In the genomic region with DNA sequence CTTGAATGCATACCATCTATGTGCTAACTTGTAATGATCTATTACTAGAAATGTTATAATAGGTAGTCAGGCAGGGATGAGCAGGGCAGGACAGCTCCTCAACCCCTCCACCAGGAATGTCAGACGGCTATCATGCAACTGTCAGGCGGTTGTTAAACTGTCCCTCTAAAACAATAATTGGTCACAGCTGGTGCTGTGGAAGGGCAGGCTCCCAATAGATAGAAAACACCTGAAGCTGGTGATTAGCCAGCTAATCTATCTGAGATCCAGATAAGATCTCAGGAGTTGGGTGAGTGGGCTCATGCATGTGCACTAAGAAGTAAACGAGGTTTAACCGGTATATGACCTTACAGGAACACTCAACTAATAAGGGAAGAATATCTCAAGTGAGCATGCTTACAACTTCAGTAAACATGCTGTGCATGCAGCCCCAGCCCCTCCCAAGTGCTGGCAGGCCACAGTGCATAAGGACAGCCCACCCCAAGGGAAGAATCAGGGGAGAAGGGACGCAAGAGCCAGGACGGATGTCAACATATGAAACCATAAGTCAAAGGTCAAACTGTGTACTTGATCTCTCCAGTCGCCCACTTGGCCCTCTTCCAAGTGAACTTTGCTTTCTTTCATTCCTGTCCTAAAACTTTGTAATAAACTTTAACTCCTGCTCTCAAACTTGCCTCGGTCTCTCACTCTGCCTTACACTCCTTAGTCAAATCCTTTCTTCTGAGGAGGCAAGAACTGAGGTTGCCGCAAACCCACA, we compare ENCODE assay signal across 22 cellular contexts.
A peak's percentile ranks its signal among the peaks of the same experiment; 100 is the strongest.
DNase-seq lines count a peak whose midpoint lies in the region; ATAC-seq and TF ChIP-seq lines count a peak whose summit lies in the region.
"Had no signal": no experiment of that assay in that cellular context is flagged by ENCODE, and none has a peak within 500 bp of the region (broad histone marks: within the 10 kb centered on the region; RNA-seq: fewer than 3 reads in every experiment).

No MANE protein-coding gene starts in this region.

- H3K27me3 ChIP-seq in Peyer's patch (no peaks in the 10 kb centered on the region), neuronal stem cell (ENCODE audit: control insufficient read depth in 3 of 3, insufficient read depth in 3 of 3, low read depth in 1 of 3, low read length in 3 of 3) (no peaks in the 10 kb centered on the region)
- H3K27me3 ChIP-seq: body of pancreas, neural progenitor cell, right atrium auricular region, stomach, vagina had no signal

- H4K91ac ChIP-seq in neuronal stem cell (ENCODE audit: low read depth, low read length, poor library complexity) = no peak overlapping the region

- ATAC-seq in left colon (peak; percentile 88), HG02798 (IDR thresholded peaks at IDR 0.05; ENCODE audit: poor library complexity, unreplicated experiment) (no peak)
- ATAC-seq: body of pancreas, esophagus mucosa had no signal

- no peak for TF ChIP-seq CTCF in Peyer's patch (IDR thresholded peaks at IDR 0.05)

- no peak overlapping the region for H2BK15ac ChIP-seq in neuronal stem cell (ENCODE audit: low read length)

- H2BK12ac ChIP-seq in neuronal stem cell (ENCODE audit: low read length) = no peak overlapping the region

- H3K18ac ChIP-seq in neuronal stem cell (ENCODE audit: low read length) = no peak overlapping the region

- WGBS in neuronal stem cell (ENCODE audit: extremely low coverage in 2 of 2, insufficient read length in 2 of 2, insufficient replicate concordance in 1 of 2), 2 donors = no CpG with 5 or more reads among the region's 9 CpGs

- H3K36me3 ChIP-seq in Peyer's patch (no peaks in the 10 kb centered on the region), neuronal stem cell (replicated peaks in 1 of 2; ENCODE audit: control insufficient read depth in 2 of 2, insufficient read depth in 2 of 2, low read length in 2 of 2) (no peaks in the 10 kb centered on the region)
- H3K36me3 ChIP-seq: neural progenitor cell, right atrium auricular region, stomach, vagina had no signal

- TF ChIP-seq POLR2A in Peyer's patch (IDR thresholded peaks at IDR 0.05) = no peak

- intact Hi-C loops in left colon (cut with DNase I, micrococcal nuclease) = no loop called here

- no peak overlapping the region for H3K4ac ChIP-seq in neuronal stem cell (ENCODE audit: low read length)

- H3K79me1 ChIP-seq in neuronal stem cell (ENCODE audit: low read depth, low read length) = no peaks in the 10 kb centered on the region

- no peak overlapping the region for H2BK120ac ChIP-seq in neuronal stem cell (ENCODE audit: low read depth, low read length)

- H3K27ac ChIP-seq in Peyer's patch = peak overlapping the region in 1 of 4 donors; percentile 60
- no peak overlapping the region for H3K27ac ChIP-seq in neuronal stem cell (replicated peaks; ENCODE audit: low read length)
- H3K27ac ChIP-seq: body of pancreas, neural progenitor cell, right atrium auricular region, stomach, vagina had no signal

- H3K9me3 ChIP-seq in Peyer's patch (peaks cover 0 to 11% (median 0%) of the 10 kb centered on the region in 4 donors), neuronal stem cell (replicated peaks in 1 of 2; ENCODE audit: control insufficient read depth in 2 of 2, insufficient read depth in 1 of 2, low read depth in 1 of 2, low read length in 2 of 2) (peaks cover 0 to 8% of the 10 kb centered on the region in 2 donors)
- H3K9me3 ChIP-seq: vagina had no signal

- H3K23ac ChIP-seq in neuronal stem cell (ENCODE audit: low read depth, low read length, poor library complexity) = no peak overlapping the region

- in situ Hi-C loops in G401 (cut with HindIII; ENCODE audit: low sequenced_read_pairs) = no loop called here

- no peak overlapping the region for H3K4me2 ChIP-seq in neuronal stem cell (ENCODE audit: insufficient read depth, low read length, poor library complexity, severe bottlenecking)
- H3K4me2 ChIP-seq: neural progenitor cell had no signal

- H3K4me1 ChIP-seq in Peyer's patch (peaks cover 0 to 6% (median 1%) of the 10 kb centered on the region in 4 donors), neuronal stem cell (ENCODE audit: control insufficient read depth in 2 of 2, insufficient read depth in 1 of 2, low read depth in 1 of 2, low read length in 2 of 2) (no peaks in the 10 kb centered on the region)
- H3K4me1 ChIP-seq: body of pancreas, neural progenitor cell, right atrium auricular region, vagina had no signal

- no peak overlapping the region for H4K8ac ChIP-seq in neuronal stem cell (ENCODE audit: low read depth, low read length)

- DNase-seq in NCI-H146 (lab: John Stamatoyannopoulos, UW) (peak; percentile 43), Peyer's patch (peak in 2 of 3 donors; percentile 65 to 68), left colon (peak; percentile 29 to 61), neuronal stem cell (ENCODE audit: low spot score) (no peak), G401 (ENCODE audit: low spot score) (no peak)
- no peak for DNase-seq in stimulated activated CD4-positive, alpha-beta T cell treated with anti-CD3 and anti-CD28 coated beads, Interleukin-4, amount 100 ng/mL, for 4 hours
- DNase-seq: activated CD4-positive, alpha-beta memory T cell treated with anti-CD3 and anti-CD28 coated beads, Interleukin-2, amount 10 ng/mL, durations not matched to agents 7 days and 5 days; activated CD8-positive, alpha-beta memory T cell treated with anti-CD3 and anti-CD28 coated beads, Interleukin-2, amount 50 U/mL, for 4 hours; activated naive CD4-positive, alpha-beta T cell treated with anti-CD3 and anti-CD28 coated beads, Interleukin-2, amount 10 ng/mL, durations not matched to agents 7 days and 5 days; CD8-positive, alpha-beta memory T cell; foreskin fibroblast; HCEC 1CT; head of caudate nucleus; NCI-H1694 treated with DMSO at 0.1 percent for 48 hours; SHP77; stomach had no signal

- H3K4me3 ChIP-seq in Peyer's patch = peak overlapping the region in 1 of 4 donors; percentile 9
- H3K4me3 ChIP-seq in neuronal stem cell (ENCODE audit: low read length in 2 of 2) = no peak overlapping the region
- H3K4me3 ChIP-seq: body of pancreas, neural progenitor cell, right atrium auricular region, stomach, vagina had no signal

- peak overlapping the region; percentile 6 for H2AFZ ChIP-seq in neuronal stem cell (ENCODE audit: low read length)
- H2AFZ ChIP-seq: neural progenitor cell had no signal

- no peak overlapping the region for H3K14ac ChIP-seq in neuronal stem cell (ENCODE audit: low read length)

- H2AK5ac ChIP-seq in neuronal stem cell (ENCODE audit: low read depth, low read length) = no peak overlapping the region

- H3K9ac ChIP-seq in neuronal stem cell (ENCODE audit: low read depth, low read length, poor library complexity) = no peak overlapping the region
- H3K9ac ChIP-seq: neural progenitor cell had no signal

- H2BK5ac ChIP-seq in neuronal stem cell (ENCODE audit: low read length) = no peak overlapping the region

Comparison
In these comparisons a context has a peak if more than half of its experiments do, and no peak if none do; other contexts are left out.
1. DNase-seq: peak in NCI-H146 (single experiment), Peyer's patch (2 of 3) and left colon (2 of 2); none in neuronal stem cell (single experiment), G401 (single experiment) and stimulated activated CD4-positive, alpha-beta T cell treated with anti-CD3 and anti-CD28 coated beads, Interleukin-4, amount 100 ng/mL, for 4 hours (0 of 2).